In the genomic region with DNA sequence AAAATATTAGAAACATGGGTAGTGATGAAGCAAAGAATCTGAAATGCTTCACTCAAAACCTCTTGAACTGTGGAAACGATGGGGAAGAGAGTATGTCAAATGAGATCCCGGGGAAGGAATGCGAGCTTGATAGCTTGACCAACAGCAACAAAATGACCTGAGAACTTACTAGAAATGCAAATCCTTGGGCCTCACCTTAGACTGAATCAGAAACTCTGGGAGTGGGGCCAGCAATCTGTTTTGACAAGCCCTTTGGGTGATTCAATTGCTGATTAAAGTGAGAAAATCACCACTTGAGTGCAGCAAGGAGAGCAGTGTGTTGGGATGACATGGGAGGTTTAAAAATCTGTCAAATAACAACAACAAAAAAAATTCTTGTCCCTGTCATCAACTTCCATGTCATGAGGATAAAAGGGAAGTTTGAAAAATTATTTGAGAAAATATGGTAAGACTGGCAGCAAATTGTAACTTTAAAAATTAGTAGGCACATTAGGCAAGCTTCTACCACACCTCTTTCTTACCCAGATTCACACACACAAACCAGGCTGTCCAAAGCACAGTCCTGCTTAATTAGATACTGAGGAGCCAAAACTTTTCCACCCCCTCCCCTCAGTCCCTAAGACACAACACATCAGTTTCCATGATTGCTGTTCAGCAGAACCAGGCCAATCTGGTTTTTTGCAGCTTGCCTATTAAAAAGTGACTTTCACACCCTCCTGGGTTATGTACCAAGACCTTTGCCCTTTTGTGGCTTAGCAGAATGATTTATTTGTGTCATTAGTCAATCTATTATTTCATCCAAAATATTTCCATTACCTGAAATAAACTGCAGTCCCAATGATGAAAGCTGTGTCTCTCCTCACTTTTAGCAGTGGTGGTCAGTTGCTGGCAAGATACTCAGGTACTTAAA, we compare ENCODE assay signal across 1 cellular context.
A peak's percentile ranks its signal among the peaks of the same experiment; 100 is the strongest.
TF ChIP-seq lines count a peak whose summit lies in the region.

No MANE protein-coding gene starts in this region.

TF ChIP-seq in GM12878, 131 proteins besides CTCF, POLR2A, EP300 and RAD21:
- TF ChIP-seq KLF5 (IDR thresholded peaks at IDR 0.05; ENCODE audit: partially characterized antibody) (no peak), NR2F1 (conservative IDR thresholded peaks at IDR 0.05) (peak; percentile 52; the same call in 1 of the 2 replicates)
